11 cellular contexts compared by ENCODE assay signal in genomic region chr10:100656479-100656878, GRCh38.
A peak's percentile ranks its signal among the peaks of the same experiment; 100 is the strongest.
DNase-seq lines count a peak whose midpoint lies in the region; ATAC-seq, FAIRE-seq and TF ChIP-seq lines count a peak whose summit lies in the region.
"Had no signal": no experiment of that assay in that cellular context is flagged by ENCODE, and none has a peak within 500 bp of the region (broad histone marks: within the 10 kb centered on the region; RNA-seq: fewer than 3 reads in every experiment).

No MANE protein-coding gene starts in this region.

- CTCF ChIA-PET in WTC11 (lab: Charles Lee), result interaction anchor here (0.6 to 1.9 kb wide), 10 partner anchors 14 to 1010 kb away, joined by 3 to 7 read pairs (median 4); partner anchors contain the start of gene HIF1AN

- intact Hi-C loops in left colon (cut with DNase I, micrococcal nuclease) (no loop called here), lower leg skin (cut with DNase I; ENCODE audit: low total_unique reads) (no loop called here)

- POLR2A ChIA-PET in WTC11 (lab: Charles Lee), result interaction anchor here (0.6 kb wide), 1 partner anchor 68 kb away, joined by 3 read pairs; no protein-coding TSS in a partner anchor

- peaks cover 3% of the 10 kb centered on the region; the same call in 1 of the 2 replicates for H3K9me3 Mint-ChIP-seq in WTC11
- H3K9me3 Mint-ChIP-seq: central memory CD8-positive, alpha-beta T cell had no signal

- TF ChIP-seq CTCF in WTC11 (IDR thresholded peaks at IDR 0.05) (no peak), lower leg skin (IDR thresholded peaks at IDR 0.05) (no peak)

- WGBS in lower leg skin, 2 donors, result 1 to 5% methylated on average over 11 to 33 of the region's 34 CpGs

- H3K4me3 ChIP-seq in lower leg skin (ENCODE audit: low read depth, poor library complexity, severe bottlenecking), result no peak overlapping the region

- peak; percentile 10 for DNase-seq in stimulated activated CD4-positive, alpha-beta T cell treated with anti-CD3 and anti-CD28 coated beads, Interleukin-1b, Interleukin-23, amount 100 ng/mL, for 48 hours
- no peak for DNase-seq in stimulated activated CD4-positive, alpha-beta T cell treated with anti-CD3 and anti-CD28 coated beads, Interleukin-4, amount 100 ng/mL, for 24 hours
- DNase-seq in WTC11 (ENCODE audit: low spot score) (peak; percentile 42), left colon (no peak), urothelium cell line (ENCODE audit: low spot score) (peak; percentile 89), lower leg skin (ENCODE audit: low spot score in 2 of 2) (no peak), COR-L47 (lab: John Stamatoyannopoulos, UW) (no peak)
- DNase-seq: DMS79 treated with DMSO at 0.1 percent for 48 hours, kidney had no signal

- no peak for FAIRE-seq in urothelium cell line (lab: Jason Lieb, UNC)
- FAIRE-seq: kidney had no signal

- 0 out of 2 replicates have a peak overlapping the region, but pooled peaks have one; percentile 29 for H3K4me3 Mint-ChIP-seq in WTC11

- TF ChIP-seq POLR2A in lower leg skin (IDR thresholded peaks at IDR 0.05), result no peak

- no peak overlapping the region for H3K27ac Mint-ChIP-seq in WTC11

- H3K4me1 Mint-ChIP-seq in WTC11, result peaks cover 42% of the 10 kb centered on the region

- H3K27me3 Mint-ChIP-seq in WTC11 (ENCODE audit: low read depth), result peaks cover 86% of the 10 kb centered on the region

- no peaks in the 10 kb centered on the region for H3K36me3 Mint-ChIP-seq in WTC11

- ATAC-seq in WTC11 (peak; percentile 59), left colon (peak; percentile 71), GM21367 (IDR thresholded peaks at IDR 0.05; ENCODE audit: unreplicated experiment) (no peak)

TF ChIP-seq in WTC11, 78 proteins besides CTCF, POLR2A, EP300 and RAD21:
- TF ChIP-seq FOXK1 (CRISPR knock-in tag; IDR thresholded peaks at IDR 0.05) (no peak), HMGXB4 (CRISPR knock-in tag; IDR thresholded peaks at IDR 0.05) (no peak), NR2C2 (CRISPR knock-in tag; IDR thresholded peaks at IDR 0.05) (no peak), PRRX2 (CRISPR knock-in tag; IDR thresholded peaks at IDR 0.05) (no peak), JUN (CRISPR knock-in tag; IDR thresholded peaks at IDR 0.05) (no peak), SOX15 (CRISPR knock-in tag; IDR thresholded peaks at IDR 0.05) (no peak), ESRRA (CRISPR knock-in tag; IDR thresholded peaks at IDR 0.05; ENCODE audit: borderline replicate concordance) (no peak), ZNF263 (CRISPR knock-in tag; IDR thresholded peaks at IDR 0.05; ENCODE audit: low read depth) (no peak), ZMAT4 (CRISPR knock-in tag; IDR thresholded peaks at IDR 0.05) (no peak), ZNF423 (CRISPR knock-in tag; IDR thresholded peaks at IDR 0.05) (no peak), EMX1 (CRISPR knock-in tag; IDR thresholded peaks at IDR 0.05) (no peak), ZNF396 (CRISPR knock-in tag; IDR thresholded peaks at IDR 0.05; ENCODE audit: borderline replicate concordance) (no peak), TP53 (CRISPR knock-in tag; IDR thresholded peaks at IDR 0.05) (no peak), CBFB (CRISPR knock-in tag; IDR thresholded peaks at IDR 0.05; ENCODE audit: low read depth) (no peak), NFATC4 (CRISPR knock-in tag; IDR thresholded peaks at IDR 0.05) (no peak), FOXP4 (CRISPR knock-in tag; IDR thresholded peaks at IDR 0.05) (no peak), GRHL2 (CRISPR knock-in tag; IDR thresholded peaks at IDR 0.05; ENCODE audit: insufficient replicate concordance, severe bottlenecking) (no peak)
- TF ChIP-seq, protein P1, sequence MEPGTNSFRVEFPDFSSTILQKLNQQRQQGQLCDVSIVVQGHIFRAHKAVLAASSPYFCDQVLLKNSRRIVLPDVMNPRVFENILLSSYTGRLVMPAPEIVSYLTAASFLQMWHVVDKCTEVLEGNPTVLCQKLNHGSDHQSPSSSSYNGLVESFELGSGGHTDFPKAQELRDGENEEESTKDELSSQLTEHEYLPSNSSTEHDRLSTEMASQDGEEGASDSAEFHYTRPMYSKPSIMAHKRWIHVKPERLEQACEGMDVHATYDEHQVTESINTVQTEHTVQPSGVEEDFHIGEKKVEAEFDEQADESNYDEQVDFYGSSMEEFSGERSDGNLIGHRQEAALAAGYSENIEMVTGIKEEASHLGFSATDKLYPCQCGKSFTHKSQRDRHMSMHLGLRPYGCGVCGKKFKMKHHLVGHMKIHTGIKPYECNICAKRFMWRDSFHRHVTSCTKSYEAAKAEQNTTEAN (CRISPR knock-in tag; IDR thresholded peaks at IDR 0.05), result no peak
- TF ChIP-seq, protein P2, sequence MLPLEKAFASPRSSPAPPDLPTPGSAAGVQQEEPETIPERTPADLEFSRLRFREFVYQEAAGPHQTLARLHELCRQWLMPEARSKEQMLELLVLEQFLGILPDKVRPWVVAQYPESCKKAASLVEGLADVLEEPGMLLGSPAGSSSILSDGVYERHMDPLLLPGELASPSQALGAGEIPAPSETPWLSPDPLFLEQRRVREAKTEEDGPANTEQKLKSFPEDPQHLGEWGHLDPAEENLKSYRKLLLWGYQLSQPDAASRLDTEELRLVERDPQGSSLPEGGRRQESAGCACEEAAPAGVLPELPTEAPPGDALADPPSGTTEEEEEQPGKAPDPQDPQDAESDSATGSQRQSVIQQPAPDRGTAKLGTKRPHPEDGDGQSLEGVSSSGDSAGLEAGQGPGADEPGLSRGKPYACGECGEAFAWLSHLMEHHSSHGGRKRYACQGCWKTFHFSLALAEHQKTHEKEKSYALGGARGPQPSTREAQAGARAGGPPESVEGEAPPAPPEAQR (CRISPR knock-in tag; IDR thresholded peaks at IDR 0.05), result no peak
- TF ChIP-seq, protein P3, sequence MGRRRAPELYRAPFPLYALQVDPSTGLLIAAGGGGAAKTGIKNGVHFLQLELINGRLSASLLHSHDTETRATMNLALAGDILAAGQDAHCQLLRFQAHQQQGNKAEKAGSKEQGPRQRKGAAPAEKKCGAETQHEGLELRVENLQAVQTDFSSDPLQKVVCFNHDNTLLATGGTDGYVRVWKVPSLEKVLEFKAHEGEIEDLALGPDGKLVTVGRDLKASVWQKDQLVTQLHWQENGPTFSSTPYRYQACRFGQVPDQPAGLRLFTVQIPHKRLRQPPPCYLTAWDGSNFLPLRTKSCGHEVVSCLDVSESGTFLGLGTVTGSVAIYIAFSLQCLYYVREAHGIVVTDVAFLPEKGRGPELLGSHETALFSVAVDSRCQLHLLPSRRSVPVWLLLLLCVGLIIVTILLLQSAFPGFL (CRISPR knock-in tag; IDR thresholded peaks at IDR 0.05; ENCODE audit: borderline replicate concordance), result no peak

Comparison
In these comparisons a context has a peak if more than half of its experiments do, and no peak if none do; other contexts are left out.
1. DNase-seq: peak in stimulated activated CD4-positive, alpha-beta T cell treated with anti-CD3 and anti-CD28 coated beads, Interleukin-1b, Interleukin-23, amount 100 ng/mL, for 48 hours (single experiment), WTC11 (single experiment) and urothelium cell line (single experiment); none in stimulated activated CD4-positive, alpha-beta T cell treated with anti-CD3 and anti-CD28 coated beads, Interleukin-4, amount 100 ng/mL, for 24 hours (single experiment), left colon (0 of 2), lower leg skin (0 of 2) and COR-L47 (single experiment).